In the genomic region with DNA sequence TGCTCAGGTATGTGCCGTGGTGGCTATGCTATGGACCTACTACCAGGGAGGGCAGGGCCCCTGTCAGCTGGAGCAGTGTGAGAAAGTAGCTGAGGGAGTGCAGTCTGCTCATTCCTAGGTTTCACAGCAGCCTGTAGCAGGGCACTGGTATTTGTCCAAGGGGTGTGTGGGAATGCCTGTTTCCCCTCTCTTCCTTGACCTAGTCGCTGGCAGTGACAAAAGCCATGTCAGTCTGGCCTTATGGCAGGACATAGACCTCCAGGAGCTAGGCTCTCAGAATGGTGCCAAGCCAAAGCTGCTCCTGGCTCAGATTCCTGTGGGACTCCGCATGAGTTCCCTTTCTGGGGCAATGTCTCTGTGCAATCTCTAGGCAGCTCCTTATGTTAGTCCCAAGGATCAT, we compare ENCODE assay signal across 21 cellular contexts.
"Had no signal": no experiment of that assay in that cellular context is flagged by ENCODE, and none has a peak within 500 bp of the region (broad histone marks: within the 10 kb centered on the region; RNA-seq: fewer than 3 reads in every experiment).

No MANE protein-coding gene starts in this region.

- H3K4me1 ChIP-seq: colonic mucosa, esophagus squamous epithelium, gastroesophageal sphincter, lower lobe of right lung, right lobe of liver, tibial artery, upper lobe of left lung had no signal

- H3K9me3 ChIP-seq: colonic mucosa, esophagus squamous epithelium, gastroesophageal sphincter, lower lobe of right lung, ovary, right lobe of liver, tibial artery, upper lobe of left lung had no signal

- ATAC-seq: gastroesophageal sphincter; left colon; natural killer cell; right lobe of liver; stimulated activated effector memory CD8-positive, alpha-beta T cell treated with anti-CD3 and anti-CD28 coated beads, Interleukin-12 subunit alpha, Interleukin-12 subunit beta, amount 100 ng/mL, for 72 hours; stimulated activated naive CD8-positive, alpha-beta T cell treated with anti-CD3 and anti-CD28 coated beads, Interleukin-15, Interleukin-2, amounts not matched to agents 100 U/mL and 50 U/mL, for 24 hours had no signal

- H3K4me3 ChIP-seq: colonic mucosa, esophagus squamous epithelium, gastroesophageal sphincter, lower lobe of right lung, ovary, right lobe of liver, tibial artery, upper lobe of left lung had no signal

- DNase-seq: cerebellar nuclear complex; colonic mucosa; dermis blood vessel endothelial cell; esophagus squamous epithelium; foreskin fibroblast; glutamatergic neuron; immature natural killer cell; kidney; left colon; lower lobe of right lung; natural killer cell; nucleus accumbens; ovary; right lobe of liver; stimulated activated CD4-positive, alpha-beta T cell treated with anti-CD3 and anti-CD28 coated beads, Interleukin-4, amount 100 ng/mL, for 1 hour; stimulated activated CD8-positive, alpha-beta memory T cell treated with anti-CD3 and anti-CD28 coated beads, Interleukin-4, amount 100 ng/mL, for 48 hours; stimulated activated naive CD8-positive, alpha-beta T cell treated with anti-CD3 and anti-CD28 coated beads, Interleukin-15, Interleukin-2, amounts not matched to agents 100 U/mL and 50 U/mL, for 24 hours; tibial artery; upper lobe of left lung had no signal

- H3K36me3 ChIP-seq: colonic mucosa, esophagus squamous epithelium, gastroesophageal sphincter, lower lobe of right lung, ovary, right lobe of liver, tibial artery, upper lobe of left lung had no signal

- H3K27ac ChIP-seq: colonic mucosa, esophagus squamous epithelium, gastroesophageal sphincter, lower lobe of right lung, ovary, right lobe of liver, tibial artery, upper lobe of left lung had no signal

- H3K27me3 ChIP-seq: colonic mucosa, esophagus squamous epithelium, gastroesophageal sphincter, ovary, right lobe of liver, tibial artery, upper lobe of left lung had no signal
